In the genomic region with DNA sequence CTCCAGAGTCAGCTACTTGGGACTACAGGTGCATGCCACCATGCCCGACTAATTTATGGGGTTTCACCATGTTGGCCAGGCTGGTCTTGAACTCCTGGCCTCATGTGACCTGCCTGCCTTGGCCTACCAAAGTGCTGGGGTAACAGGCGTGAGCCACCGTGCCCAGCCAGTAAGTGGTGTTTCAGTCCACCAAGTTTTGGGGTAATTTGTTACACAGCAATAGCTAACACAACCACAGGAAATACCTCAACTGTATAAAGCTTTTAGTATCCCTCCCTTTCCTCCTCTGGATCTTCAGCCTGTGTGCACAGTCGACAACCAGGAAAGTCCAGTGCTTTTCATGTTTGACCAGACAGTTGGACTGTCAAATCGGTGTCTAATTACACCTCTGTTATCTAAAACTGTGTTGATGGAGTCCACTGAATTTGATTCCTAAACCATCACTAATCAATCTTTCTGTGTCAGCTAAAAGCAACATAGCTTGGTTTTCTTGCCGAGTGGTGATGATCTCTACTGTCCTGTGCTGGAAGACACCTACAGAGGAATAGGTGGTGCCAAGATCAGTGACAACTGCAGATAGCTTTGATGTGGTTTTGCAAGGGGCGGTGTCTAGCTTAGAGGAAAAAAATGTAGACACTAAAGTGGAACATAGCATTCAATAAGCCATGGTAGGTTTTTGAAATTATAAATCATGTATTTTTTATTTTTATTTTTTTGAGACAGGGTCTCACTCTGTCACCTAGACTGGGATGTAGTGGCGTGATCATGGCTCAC, we compare ENCODE assay signal across 14 cellular contexts. TPM values are rescaled to one million over a fixed set of nuclear protein-coding genes. Genes with fewer than 3 reads are reported as not detected.
DNase-seq lines count a peak whose midpoint lies in the region; ATAC-seq and TF ChIP-seq lines count a peak whose summit lies in the region.
"Had no signal": no experiment of that assay in that cellular context is flagged by ENCODE, and none has a peak within 500 bp of the region (broad histone marks: within the 10 kb centered on the region; RNA-seq: fewer than 3 reads in every experiment).

No MANE protein-coding gene starts in this region.

- no peak overlapping the region for H3K4me3 ChIP-seq in DND-41 (ENCODE audit: low read depth in 1 of 2, low read length in 2 of 2)
- H3K4me3 ChIP-seq: psoas muscle had no signal

- H4K20me1 ChIP-seq in DND-41 (ENCODE audit: insufficient read depth, low read length), result no peaks in the 10 kb centered on the region

- DNase-seq in DND-41 (peak; percentile 58), NCI-H2171 treated with DMSO at 0.1 percent for 48 hours (lab: John Stamatoyannopoulos, UW) (no peak), T1000 (lab: John Stamatoyannopoulos, UW) (no peak)
- peak; percentile 47 to 62 for DNase-seq in activated CD4-positive, alpha-beta T cell treated with anti-CD3 and anti-CD28 coated beads for 4 hours
- peak; percentile 71 for DNase-seq in activated naive CD4-positive, alpha-beta T cell treated with anti-CD3 and anti-CD28 coated beads for 36 hours
- peak; percentile 47 for DNase-seq in stimulated activated CD4-positive, alpha-beta T cell treated with anti-CD3 and anti-CD28 coated beads, Interleukin-2, amount 100 ng/mL, for 4 hours (ENCODE audit: low read depth)
- DNase-seq: BE2C, mammary epithelial cell, NCI-H510A, psoas muscle, RPMI8226 had no signal

- no peak overlapping the region for H3K27ac ChIP-seq in DND-41 (ENCODE audit: low read length)
- H3K27ac ChIP-seq: psoas muscle, VCaP had no signal

- H3K9ac ChIP-seq in DND-41 (ENCODE audit: low read depth, low read length), result no peak overlapping the region

- H2AFZ ChIP-seq in DND-41 (ENCODE audit: low read depth, low read length), result no peak overlapping the region

- H3K27ac Mint-ChIP-seq in activated naive CD4-positive, alpha-beta T cell treated with anti-CD3 and anti-CD28 coated beads for 36 hours, result peak overlapping the region; percentile 32

- peaks cover 12% of the 10 kb centered on the region for H3K9me3 Mint-ChIP-seq in activated naive CD4-positive, alpha-beta T cell treated with anti-CD3 and anti-CD28 coated beads for 36 hours

- peaks cover 64% of the 10 kb centered on the region for H3K36me3 Mint-ChIP-seq in activated naive CD4-positive, alpha-beta T cell treated with anti-CD3 and anti-CD28 coated beads for 36 hours (ENCODE audit: low read depth)

- TF ChIP-seq CTCF in DND-41 (IDR thresholded peaks at IDR 0.05; ENCODE audit: borderline replicate concordance, extremely low read depth, low read length, poor library complexity, severe bottlenecking), result no peak

- CTCF ChIA-PET in activated naive CD4-positive, alpha-beta T cell treated with anti-CD3 and anti-CD28 coated beads for 36 hours (lab: Charles Lee), result interaction anchor here (0.6 to 1.5 kb wide), 3 partner anchors 25 to 89 kb away, joined by 3 to 4 read pairs (median 3); no protein-coding TSS in a partner anchor

- no peaks in the 10 kb centered on the region for H3K27me3 Mint-ChIP-seq in activated naive CD4-positive, alpha-beta T cell treated with anti-CD3 and anti-CD28 coated beads for 36 hours (ENCODE audit: low read depth)

- H3K79me2 ChIP-seq in DND-41 (ENCODE audit: insufficient read depth, low read length), result peaks cover 2% of the 10 kb centered on the region; the same call in 1 of the 2 replicates

- H3K4me3 Mint-ChIP-seq in activated naive CD4-positive, alpha-beta T cell treated with anti-CD3 and anti-CD28 coated beads for 36 hours, result no peak overlapping the region

- no peaks in the 10 kb centered on the region for H3K9me3 ChIP-seq in DND-41 (ENCODE audit: insufficient read depth, low read length, severe bottlenecking)
- H3K9me3 ChIP-seq: BE2C, psoas muscle had no signal

- no peak overlapping the region for H3K4me2 ChIP-seq in DND-41 (ENCODE audit: insufficient read depth, low read length)

- H3K27me3 ChIP-seq in DND-41 (ENCODE audit: insufficient read depth, low read length, poor library complexity), result no peaks in the 10 kb centered on the region
- H3K27me3 ChIP-seq: BE2C had no signal

- no peaks in the 10 kb centered on the region for H3K4me1 ChIP-seq in DND-41 (ENCODE audit: insufficient read depth, low read length)
- H3K4me1 ChIP-seq: BE2C had no signal

- intact Hi-C loops in activated naive CD4-positive, alpha-beta T cell treated with anti-CD3 and anti-CD28 coated beads for 36 hours (cut with micrococcal nuclease), result no loop called here

- H3K36me3 ChIP-seq in DND-41 (ENCODE audit: insufficient read depth, low read length), result peaks cover 74% of the 10 kb centered on the region

- peaks cover 17% of the 10 kb centered on the region for H3K4me1 Mint-ChIP-seq in activated naive CD4-positive, alpha-beta T cell treated with anti-CD3 and anti-CD28 coated beads for 36 hours (ENCODE audit: low read depth)

- ATAC-seq in DND-41 (ENCODE audit: insufficient read depth, low read depth), result peak; percentile 89
- ATAC-seq in HG03442 (IDR thresholded peaks at IDR 0.05; ENCODE audit: unreplicated experiment), result no peak
- ATAC-seq in GM18520 (IDR thresholded peaks at IDR 0.05; ENCODE audit: unreplicated experiment), result no peak
- ATAC-seq: psoas muscle had no signal

RNA-seq across cellular contexts. Expression of a gene that starts 22.2 kb away (rescaled TPM):
- 10 to 100 TPM; 10.7 to 10.8 TPM for total RNA-seq in activated naive CD4-positive, alpha-beta T cell treated with anti-CD3 and anti-CD28 coated beads for 36 hours

RNA-seq across cellular contexts. Expression of a gene that starts 38.4 kb away (rescaled TPM):
- total RNA-seq in activated naive CD4-positive, alpha-beta T cell treated with anti-CD3 and anti-CD28 coated beads for 36 hours, result 10 to 100 TPM; 16.7 to 18.4 TPM

Comparison
In these comparisons a context has a peak if more than half of its experiments do, and no peak if none do; other contexts are left out.
1. DNase-seq: peak in DND-41 (single experiment), activated CD4-positive, alpha-beta T cell treated with anti-CD3 and anti-CD28 coated beads for 4 hours (2 of 2), activated naive CD4-positive, alpha-beta T cell treated with anti-CD3 and anti-CD28 coated beads for 36 hours (single experiment) and stimulated activated CD4-positive, alpha-beta T cell treated with anti-CD3 and anti-CD28 coated beads, Interleukin-2, amount 100 ng/mL, for 4 hours (single experiment); none in NCI-H2171 treated with DMSO at 0.1 percent for 48 hours (single experiment) and T1000 (single experiment).